ENCODE assay signal across 25 cellular contexts in the genomic region with DNA sequence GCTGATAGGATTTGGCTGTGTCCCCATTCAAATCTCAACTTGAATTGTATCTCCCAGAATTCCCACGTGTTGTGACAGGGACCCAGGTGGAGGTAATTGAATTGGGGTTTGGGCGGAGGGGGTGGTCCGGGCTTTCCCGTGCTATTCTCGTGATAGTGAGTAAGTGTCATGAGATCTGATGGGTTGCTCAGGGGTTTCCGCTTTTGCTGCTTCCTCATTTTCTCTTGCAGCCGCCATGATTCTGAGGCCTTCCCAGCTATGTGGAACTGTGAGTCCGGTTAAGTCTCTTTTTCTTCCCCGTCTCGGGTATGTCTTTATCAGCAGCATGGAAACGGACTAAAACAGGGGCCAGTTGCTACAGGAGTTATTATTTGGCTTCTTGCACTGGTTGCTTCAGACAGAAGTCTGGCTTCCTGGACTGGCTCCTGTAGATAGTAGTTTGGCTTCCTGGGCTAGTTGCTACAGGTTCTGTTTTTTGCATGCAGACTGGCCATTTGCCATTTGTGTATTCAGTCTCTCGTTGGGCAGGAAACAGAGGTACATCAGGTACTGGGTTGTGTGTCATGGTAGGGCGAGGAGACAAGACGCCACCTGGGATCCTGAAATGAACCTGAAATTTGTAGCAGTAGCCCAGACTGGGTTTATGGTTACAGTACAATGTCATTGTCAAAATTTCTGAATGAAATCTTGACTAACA. TPM values are rescaled to one million over a fixed set of nuclear protein-coding genes. Genes with fewer than 3 reads are reported as not detected.
DNase-seq lines count a peak whose midpoint lies in the region; ATAC-seq, FAIRE-seq and TF ChIP-seq lines count a peak whose summit lies in the region.
"Had no signal": no experiment of that assay in that cellular context is flagged by ENCODE, and none has a peak within 500 bp of the region (broad histone marks: within the 10 kb centered on the region; RNA-seq: fewer than 3 reads in every experiment).

No MANE protein-coding gene starts in this region.

- ATAC-seq in HepG2 (no peak), right lobe of liver (no peak)
- ATAC-seq: GM12878, HCT116 had no signal

- H3K4me1 Mint-ChIP-seq in type B pancreatic cell (ENCODE audit: unreplicated experiment) = no peaks in the 10 kb centered on the region
- H3K4me1 Mint-ChIP-seq: CD4-positive, CD25-positive, alpha-beta regulatory T cell had no signal

- DNase-seq in HepG2 (ENCODE audit: low spot score) (no peak), right lobe of liver (no peak), OCI-M1 (lab: John Stamatoyannopoulos, UW) (peak; percentile 77), epithelial cell of esophagus (ENCODE audit: low read depth) (peak; percentile 45), erythroblast (lab: John Stamatoyannopoulos, UW) (no peak), nucleus accumbens (lab: John Stamatoyannopoulos, UW) (no peak), type B pancreatic cell (ENCODE audit: extremely low spot score, unreplicated experiment) (no peak)
- DNase-seq: CD4-positive, CD25-positive, alpha-beta regulatory T cell; DMS153; GDM1; Kasumi-1; MM.1S; NCI-H1417; NCI-H1694; NCI-H2029 treated with DMSO at 0.1 percent for 48 hours; NCI-H226; NCI-H510A; NCI-H69; SK-N-SH; SW 1271 had no signal

- H3K27ac Mint-ChIP-seq in type B pancreatic cell = no peak overlapping the region
- H3K27ac Mint-ChIP-seq: CD4-positive, CD25-positive, alpha-beta regulatory T cell had no signal

- H3K9me3 Mint-ChIP-seq in type B pancreatic cell = no peaks in the 10 kb centered on the region

- no peaks in the 10 kb centered on the region for H3K36me3 Mint-ChIP-seq in type B pancreatic cell
- H3K36me3 Mint-ChIP-seq: CD4-positive, CD25-positive, alpha-beta regulatory T cell had no signal

- no TSS peak for BruUV-seq in HepG2 (replicated peaks; lab: Mats Ljungman, UMichigan)

- intact Hi-C loops in HepG2 (cut with micrococcal nuclease; ENCODE audit: unreplicated experiment) (no loop called here), right lobe of liver (cut with DNase I) (no loop called here)

- H3K4me1 ChIP-seq in HepG2 (ENCODE audit: insufficient read depth, low read length) (no peaks in the 10 kb centered on the region), right lobe of liver (no peaks in the 10 kb centered on the region)

- no peak overlapping the region for H3K4me3 ChIP-seq in HepG2 (replicated peaks in 1 of 3; ENCODE audit: insufficient read depth in 1 of 3, low read depth in 2 of 3, low read length in 3 of 3)
- no peak overlapping the region for H3K4me3 ChIP-seq in right lobe of liver
- H3K4me3 ChIP-seq in epithelial cell of esophagus (ENCODE audit: low read length) = no peak overlapping the region
- H3K4me3 ChIP-seq: GM12878 had no signal

- no peak for TF ChIP-seq CTCF in HepG2 (CRISPR knock-in tag; IDR thresholded peaks at IDR 0.05)
- TF ChIP-seq CTCF in right lobe of liver (IDR thresholded peaks at IDR 0.05) = no peak
- TF ChIP-seq CTCF in epithelial cell of esophagus (IDR thresholded peaks at IDR 0.05; ENCODE audit: insufficient read depth, low read depth, low read length, missing control alignments) = no peak
- no peak for TF ChIP-seq CTCF in type B pancreatic cell (conservative IDR thresholded peaks at IDR 0.05)

- TF ChIP-seq EP300 in HepG2 (IDR thresholded peaks at IDR 0.05; ENCODE audit: low read depth in 2 of 2, low read length in 2 of 2) = no peak
- TF ChIP-seq EP300 in HepG2 (CRISPR knock-in tag; IDR thresholded peaks at IDR 0.05; ENCODE audit: borderline replicate concordance) = no peak

- no peaks in the 10 kb centered on the region for H3K79me2 ChIP-seq in HepG2 (ENCODE audit: insufficient read depth, low read length)

- H3K9me3 ChIP-seq in HepG2 (ENCODE audit: low read length) (no peaks in the 10 kb centered on the region), right lobe of liver (no peaks in the 10 kb centered on the region)

- H3K9ac ChIP-seq in HepG2 (ENCODE audit: insufficient read depth, low read depth, low read length) = no peak overlapping the region
- H3K9ac ChIP-seq: SK-N-SH had no signal

- H3K36me3 ChIP-seq in HepG2 (replicated peaks in 1 of 2; ENCODE audit: control insufficient read depth in 1 of 2, insufficient read depth in 2 of 2, low read length in 2 of 2) (no peaks in the 10 kb centered on the region), right lobe of liver (no peaks in the 10 kb centered on the region)

- FAIRE-seq in HepG2 (lab: Jason Lieb, UNC) = no peak
- FAIRE-seq: GM12878, RCC 7860 had no signal

- no peak overlapping the region for H2AFZ ChIP-seq in HepG2 (ENCODE audit: low read length)

- H3K4me3 Mint-ChIP-seq in type B pancreatic cell = no peak overlapping the region
- H3K4me3 Mint-ChIP-seq: CD4-positive, CD25-positive, alpha-beta regulatory T cell had no signal

- CTCF ChIA-PET in HepG2 (lab: Yijun Ruan, JAX; ENCODE audit: low intra/inter-chr PET ratio, low total read pairs) = no interaction called here

- in situ Hi-C loops in HepG2 (cut with HindIII; ENCODE audit: extremely low pct_ligation_motif_present, low pct_unique_long_range_greater_than_20kb) = no loop called here

- 16% methylated on average over 14 of the region's 14 CpGs for WGBS in HepG2 (ENCODE audit: low lambda C conversion rate)
- WGBS in right lobe of liver (ENCODE audit: insufficient coverage, low coverage, low lambda C conversion rate, missing lambda C conversion rate) = 82% methylated on average over 13 of the region's 14 CpGs

- no peak overlapping the region for H3K4me2 ChIP-seq in HepG2 (ENCODE audit: low read depth, low read length)
- H3K4me2 ChIP-seq: SK-N-SH had no signal

- no peak for TF ChIP-seq RAD21 in HepG2 (CRISPR knock-in tag; IDR thresholded peaks at IDR 0.05)

- no peaks in the 10 kb centered on the region for H4K20me1 ChIP-seq in HepG2 (ENCODE audit: insufficient read depth, low read length)

- H3K27me3 ChIP-seq in HepG2 (ENCODE audit: control insufficient read depth in 1 of 2, insufficient read depth in 2 of 2, low read length in 2 of 2) (no peaks in the 10 kb centered on the region), right lobe of liver (no peaks in the 10 kb centered on the region)

- TF ChIP-seq POLR2A in HepG2 (IDR thresholded peaks at IDR 0.05; ENCODE audit: insufficient read depth in 1 of 2, low read depth in 2 of 2, low read length in 2 of 2) (no peak), right lobe of liver (IDR thresholded peaks at IDR 0.05) (no peak), erythroblast (IDR thresholded peaks at IDR 0.05; ENCODE audit: low read length) (no peak)

- POLR2A ChIA-PET in HepG2 (lab: Yijun Ruan, JAX) = no interaction called here

- H3K27ac ChIP-seq in HepG2 (ENCODE audit: extremely low read length, insufficient read depth, low read length) (no peak overlapping the region), right lobe of liver (no peak overlapping the region)

- no peaks in the 10 kb centered on the region for H3K27me3 Mint-ChIP-seq in type B pancreatic cell
- H3K27me3 Mint-ChIP-seq: CD4-positive, CD25-positive, alpha-beta regulatory T cell had no signal

TF ChIP-seq in HepG2, 621 proteins besides CTCF, POLR2A, EP300 and RAD21:
- TF ChIP-seq ZNF792 (CRISPR knock-in tag; IDR thresholded peaks at IDR 0.05) (0 out of 2 replicates have a peak, but pooled peaks have one; percentile 24), TAF1 (CRISPR knock-in tag; IDR thresholded peaks at IDR 0.05) (no peak)
TF ChIP-seq in HepG2: peak in this region for 1.

RNA-seq across cellular contexts. Expression of gene CNTNAP4, which starts 32.6 kb away (rescaled TPM):
- total RNA-seq in HepG2 (2016; rRNA removed; fragmentation: Illumina TruSeq; extraction: Trizol) (not detected in 2 replicates), right lobe of liver (not detected), type B pancreatic cell (ENCODE audit: low replicate concordance) (0.38 and 2.1 TPM in 2 replicates)
- total RNA-seq in HepG2 (2016; cell fraction: cytosol; rRNA removed; fragmentation: Illumina TruSeq; extraction: Trizol; ENCODE audit: low read depth) = not detected in 2 replicates
- not detected in 2 replicates for total RNA-seq in HepG2 (2016; cell fraction: insoluble cytoplasmic fraction; rRNA removed; fragmentation: Illumina TruSeq; extraction: Trizol)
- not detected in 2 replicates for total RNA-seq in HepG2 (2016; cell fraction: membrane; rRNA removed; fragmentation: Illumina TruSeq; extraction: Trizol)
- not detected in 2 replicates for total RNA-seq in HepG2 (2016; cell fraction: nucleus; rRNA removed; fragmentation: Illumina TruSeq; extraction: Trizol)
- not detected in 2 replicates for polyA plus RNA-seq in HepG2 (2011; rRNA removed)
- polyA plus RNA-seq in HepG2 (2011; cell fraction: cytosol; rRNA removed) = not detected in 2 replicates
- polyA plus RNA-seq in HepG2 (2011; cell fraction: nucleus; rRNA removed) = not detected in 2 replicates
- polyA plus RNA-seq in HepG2 (2012) = not detected in 2 replicates
- not detected in 2 replicates for polyA plus RNA-seq in HepG2 (2016; cell fraction: cytosol; fragmentation: Illumina TruSeq; extraction: Trizol; ENCODE audit: low read depth)
- polyA plus RNA-seq in HepG2 (2016; cell fraction: insoluble cytoplasmic fraction; fragmentation: Illumina TruSeq; extraction: Trizol; ENCODE audit: low read depth) = not detected in 2 replicates
- polyA plus RNA-seq in HepG2 (2016; cell fraction: membrane; fragmentation: Illumina TruSeq; extraction: Trizol; ENCODE audit: low read depth) = not detected in 2 replicates
- not detected in 2 replicates for polyA plus RNA-seq in HepG2 (2016; cell fraction: nucleus; fragmentation: Illumina TruSeq; extraction: Trizol; ENCODE audit: insufficient read depth, low read depth)
- polyA minus RNA-seq in HepG2 (2011; rRNA and poly(A)+ RNA removed; ENCODE audit: low replicate concordance) = not detected in 2 replicates
- not detected in 2 replicates for polyA minus RNA-seq in HepG2 (2011; cell fraction: cytosol; rRNA and poly(A)+ RNA removed)
- not detected in 2 replicates for polyA minus RNA-seq in HepG2 (2011; cell fraction: nucleus; rRNA and poly(A)+ RNA removed)
- total RNA-seq: A172; CD4-positive, CD25-positive, alpha-beta regulatory T cell had no signal
- polyA plus RNA-seq: BJ; CD4-positive, CD25-positive, alpha-beta regulatory T cell; SK-N-SH had no signal

Comparison
In these comparisons a context has a peak if more than half of its experiments do, and no peak if none do; other contexts are left out.
1. DNase-seq: peak in OCI-M1 (single experiment) and epithelial cell of esophagus (single experiment); none in HepG2 (single experiment), right lobe of liver (0 of 3), erythroblast (0 of 2), nucleus accumbens (0 of 56) and type B pancreatic cell (single experiment).